ENCODE assay signal across 8 cellular contexts in the genomic region with DNA sequence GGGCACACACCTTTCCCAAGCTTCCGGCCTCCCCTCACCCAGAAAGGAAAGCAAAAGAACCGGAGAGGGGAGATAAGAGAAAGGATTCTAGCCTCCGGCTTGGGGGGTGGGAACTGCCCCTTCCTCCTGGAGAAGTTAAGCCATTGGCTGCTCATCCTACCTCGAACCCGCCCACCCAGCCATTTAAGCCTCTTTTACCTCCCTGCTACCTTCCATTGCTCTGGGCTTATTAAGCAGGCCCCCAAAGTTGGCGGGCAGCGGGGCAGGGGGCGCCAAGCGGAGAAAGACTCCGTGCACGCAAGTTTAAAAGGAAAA. TPM values are rescaled to one million over a fixed set of nuclear protein-coding genes. Genes with fewer than 3 reads are reported as not detected.
DNase-seq lines count a peak whose midpoint lies in the region; ATAC-seq and TF ChIP-seq lines count a peak whose summit lies in the region.

No MANE protein-coding gene starts in this region.

- peak overlapping the region; percentile 92 for H3K27ac ChIP-seq in DOHH2 (ENCODE audit: low read depth, low read length)
- H3K27ac ChIP-seq in angular gyrus (ENCODE audit: low read depth, low read length), result peak overlapping the region; percentile 69
- peak overlapping the region; percentile 99 for H3K27ac ChIP-seq in left ventricle myocardium inferior (replicated peaks)
- peak overlapping the region; percentile 98 for H3K27ac ChIP-seq in parathyroid adenoma

- peak overlapping the region; percentile 90 for H2AFZ ChIP-seq in parathyroid adenoma

- H3K4me3 ChIP-seq in DOHH2 (ENCODE audit: low read length) (peak overlapping the region; percentile 85), left ventricle myocardium inferior (peak overlapping the region; percentile 93), parathyroid adenoma (ENCODE audit: low read depth, low read length) (peak overlapping the region; percentile 92)

- no peaks in the 10 kb centered on the region for H3K27me3 ChIP-seq in DOHH2 (ENCODE audit: control insufficient read depth, low read length)
- no peaks in the 10 kb centered on the region for H3K27me3 ChIP-seq in left ventricle myocardium inferior (ENCODE audit: low read depth)
- no peaks in the 10 kb centered on the region for H3K27me3 ChIP-seq in parathyroid adenoma (ENCODE audit: control insufficient read depth, insufficient read depth, low read length)

- H3K4me2 ChIP-seq in DOHH2 (ENCODE audit: low read length) (peak overlapping the region; percentile 76), parathyroid adenoma (ENCODE audit: low read length) (peak overlapping the region; percentile 99)

- H3K9me2 ChIP-seq in DOHH2 (replicated peaks; ENCODE audit: control insufficient read depth, low read length), result no peaks in the 10 kb centered on the region

- H3K36me3 ChIP-seq in DOHH2 (ENCODE audit: control insufficient read depth, low read length) (0 out of 2 replicates have a peak, but pooled peaks cover 3% of the 10 kb centered on the region), left ventricle myocardium inferior (no peaks in the 10 kb centered on the region), parathyroid adenoma (ENCODE audit: control insufficient read depth, insufficient read depth, low read length) (no peaks in the 10 kb centered on the region)

- no peaks in the 10 kb centered on the region for H4K20me1 ChIP-seq in DOHH2 (ENCODE audit: control insufficient read depth, insufficient read depth, low read depth, low read length)

- H3K4me1 ChIP-seq in DOHH2 (ENCODE audit: control insufficient read depth, low read length), result peaks cover 53% of the 10 kb centered on the region
- peaks cover 46% of the 10 kb centered on the region for H3K4me1 ChIP-seq in left ventricle myocardium inferior
- no peaks in the 10 kb centered on the region for H3K4me1 ChIP-seq in parathyroid adenoma

- no peak for ATAC-seq in GM21825 (IDR thresholded peaks at IDR 0.05; ENCODE audit: unreplicated experiment)
- no peak for ATAC-seq in HG03342 (IDR thresholded peaks at IDR 0.05; ENCODE audit: unreplicated experiment)

- peaks cover 44% of the 10 kb centered on the region for H3K79me2 ChIP-seq in DOHH2 (ENCODE audit: control insufficient read depth, low read length)
- no peaks in the 10 kb centered on the region for H3K79me2 ChIP-seq in parathyroid adenoma

- intact Hi-C loops in left ventricle myocardium inferior (cut with micrococcal nuclease), result no loop called here

- H3F3A ChIP-seq in DOHH2 (ENCODE audit: control insufficient read depth, insufficient read depth), result peaks cover 22% of the 10 kb centered on the region

- TF ChIP-seq CTCF in DOHH2 (IDR thresholded peaks at IDR 0.05; ENCODE audit: low read depth, low read length, poor library complexity, severe bottlenecking) (no peak), left ventricle myocardium inferior (IDR thresholded peaks at IDR 0.05; ENCODE audit: borderline replicate concordance) (no peak), parathyroid adenoma (IDR thresholded peaks at IDR 0.05) (no peak)

- H3K9me3 ChIP-seq in DOHH2 (ENCODE audit: control insufficient read depth, insufficient read depth, low read length) (no peaks in the 10 kb centered on the region), left ventricle myocardium inferior (replicated peaks) (no peaks in the 10 kb centered on the region), parathyroid adenoma (ENCODE audit: control insufficient read depth, low read length) (no peaks in the 10 kb centered on the region)

- DNase-seq in NCI-H1048 (lab: John Stamatoyannopoulos, UW) (peak; percentile 73), SIG-M5 (lab: John Stamatoyannopoulos, UW) (peak; percentile 26), left ventricle myocardium inferior (peak; percentile 78)

- H3K9ac ChIP-seq in parathyroid adenoma, result peak overlapping the region; percentile 76

RNA-seq across cellular contexts. Expression of a gene that starts 2.3 kb away (rescaled TPM):
- total RNA-seq in left ventricle myocardium inferior, result 2.6 TPM

Comparison
In these comparisons a context has a peak if more than half of its experiments do, and no peak if none do; other contexts are left out.
1. DNase-seq: peak in every context shown above with its lines; median percentile 78 in left ventricle myocardium inferior; 73 in NCI-H1048; 26 in SIG-M5.